ENCODE assay signal across 3 cellular contexts in genomic region chr7:143704813-143705212, GRCh38. TPM values are rescaled to one million over a fixed set of nuclear protein-coding genes. Genes with fewer than 3 reads are reported as not detected.
"Had no signal": no experiment of that assay in that cellular context is flagged by ENCODE, and none has a peak within 500 bp of the region (broad histone marks: within the 10 kb centered on the region; RNA-seq: fewer than 3 reads in every experiment).

No MANE protein-coding gene starts in this region.

RNA-seq across cellular contexts. Expression of gene CTAGE6, which starts 52.7 kb away (rescaled TPM):
- total RNA-seq: LHCN-M2, M059J, MCF 10A had no signal
